ENCODE assay signal across 11 cellular contexts in the genomic region with DNA sequence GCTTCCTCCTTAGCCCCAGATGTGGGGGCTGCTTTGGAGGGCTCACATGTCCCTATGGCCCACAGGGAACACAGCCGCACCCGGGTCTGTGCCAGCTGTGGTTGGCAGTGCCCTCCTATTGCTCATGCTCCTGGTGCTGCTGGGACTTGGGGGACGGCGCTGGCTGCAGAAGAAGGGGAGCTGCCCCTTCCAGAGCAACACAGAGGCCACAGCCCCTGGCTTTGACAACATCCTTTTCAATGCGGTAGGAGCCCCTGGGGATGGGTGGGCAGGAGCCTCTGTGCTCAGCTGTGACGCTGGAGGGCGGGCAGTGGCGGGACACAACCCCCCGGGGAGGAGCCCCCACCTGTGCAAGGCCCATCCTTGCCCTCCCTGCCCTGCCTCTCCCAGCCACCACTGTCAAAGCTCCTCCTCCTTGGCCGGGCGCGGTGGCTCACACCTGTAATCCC. TPM values are rescaled to one million over a fixed set of nuclear protein-coding genes. Genes with fewer than 3 reads are reported as not detected.
DNase-seq lines count a peak whose midpoint lies in the region; ATAC-seq and TF ChIP-seq lines count a peak whose summit lies in the region.
"Had no signal": no experiment of that assay in that cellular context is flagged by ENCODE, and none has a peak within 500 bp of the region (broad histone marks: within the 10 kb centered on the region; RNA-seq: fewer than 3 reads in every experiment).

No MANE protein-coding gene starts in this region.

- H3K9me3 ChIP-seq in RWPE2 (ENCODE audit: severe bottlenecking), result no peaks in the 10 kb centered on the region
- no peaks in the 10 kb centered on the region for H3K9me3 ChIP-seq in sigmoid colon
- H3K9me3 ChIP-seq: esophagus muscularis mucosa, testis had no signal

- ATAC-seq in RWPE2 (ENCODE audit: low read depth), result no peak
- no peak for ATAC-seq in left cardiac atrium

- DNase-seq in RWPE2 (ENCODE audit: low spot score) (no peak), left cardiac atrium (peak; percentile 31), sigmoid colon (peak; percentile 64), T-helper 9 cell (no peak), NCI-H446 treated with DMSO at 0.1 percent for 48 hours (lab: John Stamatoyannopoulos, UW) (no peak)
- DNase-seq in activated CD4-positive, alpha-beta T cell treated with anti-CD3 and anti-CD28 coated beads for 4 hours, result no peak
- DNase-seq: activated CD4-positive, alpha-beta memory T cell treated with anti-CD3 and anti-CD28 coated beads, Interleukin-2, amount 10 ng/mL, durations not matched to agents 7 days and 5 days; activated naive CD4-positive, alpha-beta T cell treated with anti-CD3 and anti-CD28 coated beads, Interleukin-2, amount 10 ng/mL, durations not matched to agents 7 days and 5 days; NCI-H510A treated with DMSO at 0.1 percent for 48 hours had no signal

- no peak for TF ChIP-seq EP300 in sigmoid colon (IDR thresholded peaks at IDR 0.05)

- no peaks in the 10 kb centered on the region for H3K4me1 ChIP-seq in RWPE2 (ENCODE audit: insufficient read depth, poor library complexity, severe bottlenecking)
- H3K4me1 ChIP-seq in sigmoid colon, result peaks cover 0 to 30% (median 21%) of the 10 kb centered on the region in 4 donors

- H3K27me3 ChIP-seq in RWPE2 (ENCODE audit: insufficient read depth, poor library complexity, severe bottlenecking), result no peaks in the 10 kb centered on the region
- H3K27me3 ChIP-seq in sigmoid colon, result no peaks in the 10 kb centered on the region
- H3K27me3 ChIP-seq: esophagus muscularis mucosa, testis had no signal

- H3K36me3 ChIP-seq in RWPE2 (ENCODE audit: low read depth) (peaks cover 31% of the 10 kb centered on the region), sigmoid colon (peaks cover 21 to 40% (median 31%) of the 10 kb centered on the region in 4 donors)

- intact Hi-C loops in left cardiac atrium (cut with DNase I), result loop anchor here in 1 of 2 donors (10.0 kb wide), 1 partner anchor 65 kb away; no protein-coding TSS in a partner anchor
- intact Hi-C loops in sigmoid colon (cut with DNase I), result no loop called here

- no peak overlapping the region for H3K4me3 ChIP-seq in RWPE2 (ENCODE audit: severe bottlenecking)
- no peak overlapping the region for H3K4me3 ChIP-seq in sigmoid colon
- H3K4me3 ChIP-seq: esophagus muscularis mucosa, testis had no signal

- 16 to 60% methylated on average over 12 of the region's 12 CpGs for WGBS in sigmoid colon, 2 donors

- TF ChIP-seq CTCF in RWPE2 (IDR thresholded peaks at IDR 0.05; ENCODE audit: poor library complexity, severe bottlenecking), result no peak
- no peak for TF ChIP-seq CTCF in sigmoid colon (IDR thresholded peaks at IDR 0.05)

- no peak for TF ChIP-seq POLR2A in sigmoid colon (IDR thresholded peaks at IDR 0.05)

- peak overlapping the region; percentile 6 for H3K27ac ChIP-seq in RWPE2 (ENCODE audit: poor library complexity, severe bottlenecking)
- peak overlapping the region in 3 of 4 donors; percentile 63 to 73 (median 71) for H3K27ac ChIP-seq in sigmoid colon
- H3K27ac ChIP-seq: testis had no signal

RNA-seq across cellular contexts. Expression of gene EDF1, which starts 6.3 kb away (rescaled TPM):
- total RNA-seq in left cardiac atrium, result 100 to 1,000 TPM; 296 to 304 TPM
- 100 to 1,000 TPM; 261 to 303 (median 281) TPM for total RNA-seq in sigmoid colon
- polyA plus RNA-seq in sigmoid colon, result 100 to 1,000 TPM; 541 to 755 (median 730) TPM

RNA-seq across cellular contexts. Expression of gene MAMDC4, which starts 7.7 kb away (rescaled TPM):
- total RNA-seq in left cardiac atrium (1 to 10 TPM; 3.7 to 8.4 TPM), sigmoid colon (1 to 10 TPM in 2 of 4 donors, under 1 TPM in 2; 0.71 to 2.8 (median 1.8) TPM)
- polyA plus RNA-seq in sigmoid colon, result 10 to 100 TPM in 1 of 3 donors, 1 to 10 TPM in 2; 1.6 to 25.3 (median 2.4) TPM

RNA-seq across cellular contexts. Expression of gene PHPT1, which starts 10.6 kb away (rescaled TPM):
- total RNA-seq in left cardiac atrium, result 100 to 1,000 TPM; 184 to 189 TPM
- 10 to 100 TPM; 39.0 to 73.1 (median 56.4) TPM for total RNA-seq in sigmoid colon
- polyA plus RNA-seq in sigmoid colon, result 100 to 1,000 TPM; 109 to 144 (median 120) TPM

RNA-seq across cellular contexts. Expression of gene AJM1, which starts 17.6 kb away (rescaled TPM):
- total RNA-seq in left cardiac atrium (1 to 10 TPM; 5.0 to 9.6 TPM), sigmoid colon (1 to 10 TPM in 3 of 4 donors, under 1 TPM in 1; 0.82 to 8.6 (median 5.2) TPM)
- 1 to 10 TPM in 2 of 3 donors, under 1 TPM in 1; 0.46 to 6.7 (median 1.8) TPM for polyA plus RNA-seq in sigmoid colon

RNA-seq across cellular contexts. Expression of gene TRAF2, which starts 26.5 kb away (rescaled TPM):
- 10 to 100 TPM in 1 of 2 donors, 1 to 10 TPM in 1; 8.8 to 11.8 TPM for total RNA-seq in left cardiac atrium
- total RNA-seq in sigmoid colon, result 1 to 10 TPM; 1.8 to 5.5 (median 3.9) TPM
- polyA plus RNA-seq in sigmoid colon, result 10 to 100 TPM; 13.2 to 21.9 (median 13.9) TPM

Comparison
In these comparisons a context has a peak if more than half of its experiments do, and no peak if none do; other contexts are left out.
1. DNase-seq: peak in left cardiac atrium (single experiment) and sigmoid colon (single experiment); none in RWPE2 (single experiment), T-helper 9 cell (single experiment), activated CD4-positive, alpha-beta T cell treated with anti-CD3 and anti-CD28 coated beads for 4 hours (0 of 2) and NCI-H446 treated with DMSO at 0.1 percent for 48 hours (single experiment).